Comparison of ENCODE assay signal across 2 cellular contexts in the genomic region with DNA sequence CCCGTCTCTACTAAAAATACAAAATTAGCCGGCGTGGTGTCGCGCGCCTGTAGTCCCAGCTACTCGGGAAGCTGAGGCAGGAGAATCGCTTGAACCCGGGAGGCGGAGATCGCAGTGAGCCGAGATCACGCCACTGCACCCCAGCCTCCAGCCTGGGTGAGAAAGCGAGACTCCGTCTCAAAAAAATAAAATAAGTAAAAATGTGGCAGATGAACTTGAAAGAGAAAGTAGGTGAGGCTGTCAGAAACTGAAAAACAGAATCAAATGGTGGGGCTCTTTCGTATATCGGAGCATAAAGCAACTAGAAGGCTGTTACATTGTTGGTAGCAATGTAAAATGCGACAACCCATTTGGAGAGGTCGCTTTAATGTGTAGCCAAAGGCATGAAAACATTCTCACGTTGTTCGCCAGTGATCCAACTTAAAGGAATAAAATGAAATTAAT.
TF ChIP-seq lines count a peak whose summit lies in the region.

No MANE protein-coding gene starts in this region.

TF ChIP-seq in GM12878, 131 proteins besides CTCF, POLR2A, EP300 and RAD21:
- TF ChIP-seq NR2F1 (conservative IDR thresholded peaks at IDR 0.05) (0 out of 2 replicates have a peak, but pooled peaks have one; percentile 17), NFIC (IDR thresholded peaks at IDR 0.05; ENCODE audit: low read depth, low read length) (0 out of 2 replicates have a peak, but pooled peaks have one; percentile 18), CREB1 (IDR thresholded peaks at IDR 0.05; ENCODE audit: low read depth) (no peak), RB1 (IDR thresholded peaks at IDR 0.05; ENCODE audit: borderline replicate concordance) (0 out of 2 replicates have a peak, but pooled peaks have one; percentile 10), ZNF24 (IDR thresholded peaks at IDR 0.05) (0 out of 2 replicates have a peak, but pooled peaks have one; percentile 54), LARP7 (IDR thresholded peaks at IDR 0.05) (0 out of 2 replicates have a peak, but pooled peaks have one; percentile 23), NBN (IDR thresholded peaks at IDR 0.05) (peak; percentile 14; the same call in 1 of the 2 replicates), JUND (IDR thresholded peaks at IDR 0.05; ENCODE audit: low read depth, low read length) (no peak), STAT1 (conservative IDR thresholded peaks at IDR 0.05) (0 out of 2 replicates have a peak, but pooled peaks have one; percentile 11), ZNF217 (IDR thresholded peaks at IDR 0.05) (peak; percentile 98; the same call in 1 of the 2 replicates), IKZF2 (IDR thresholded peaks at IDR 0.05) (0 out of 4 replicates have a peak, but pooled peaks of 1 of the 2 experiments have one; percentile 8), EED (IDR thresholded peaks at IDR 0.05; ENCODE audit: low read depth) (no peak), CEBPB (IDR thresholded peaks at IDR 0.05; ENCODE audit: borderline replicate concordance in 1 of 2, low read depth in 2 of 2, low read length in 2 of 2) (no peak), SMARCA5 (IDR thresholded peaks at IDR 0.05) (peak; percentile 77; the same call in 1 of the 2 replicates)
- TF ChIP-seq, protein P1, sequence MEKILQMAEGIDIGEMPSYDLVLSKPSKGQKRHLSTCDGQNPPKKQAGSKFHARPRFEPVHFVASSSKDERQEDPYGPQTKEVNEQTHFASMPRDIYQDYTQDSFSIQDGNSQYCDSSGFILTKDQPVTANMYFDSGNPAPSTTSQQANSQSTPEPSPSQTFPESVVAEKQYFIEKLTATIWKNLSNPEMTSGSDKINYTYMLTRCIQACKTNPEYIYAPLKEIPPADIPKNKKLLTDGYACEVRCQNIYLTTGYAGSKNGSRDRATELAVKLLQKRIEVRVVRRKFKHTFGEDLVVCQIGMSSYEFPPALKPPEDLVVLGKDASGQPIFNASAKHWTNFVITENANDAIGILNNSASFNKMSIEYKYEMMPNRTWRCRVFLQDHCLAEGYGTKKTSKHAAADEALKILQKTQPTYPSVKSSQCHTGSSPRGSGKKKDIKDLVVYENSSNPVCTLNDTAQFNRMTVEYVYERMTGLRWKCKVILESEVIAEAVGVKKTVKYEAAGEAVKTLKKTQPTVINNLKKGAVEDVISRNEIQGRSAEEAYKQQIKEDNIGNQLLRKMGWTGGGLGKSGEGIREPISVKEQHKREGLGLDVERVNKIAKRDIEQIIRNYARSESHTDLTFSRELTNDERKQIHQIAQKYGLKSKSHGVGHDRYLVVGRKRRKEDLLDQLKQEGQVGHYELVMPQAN (conservative IDR thresholded peaks at IDR 0.05) = peak; percentile 82
- TF ChIP-seq, protein P2, sequence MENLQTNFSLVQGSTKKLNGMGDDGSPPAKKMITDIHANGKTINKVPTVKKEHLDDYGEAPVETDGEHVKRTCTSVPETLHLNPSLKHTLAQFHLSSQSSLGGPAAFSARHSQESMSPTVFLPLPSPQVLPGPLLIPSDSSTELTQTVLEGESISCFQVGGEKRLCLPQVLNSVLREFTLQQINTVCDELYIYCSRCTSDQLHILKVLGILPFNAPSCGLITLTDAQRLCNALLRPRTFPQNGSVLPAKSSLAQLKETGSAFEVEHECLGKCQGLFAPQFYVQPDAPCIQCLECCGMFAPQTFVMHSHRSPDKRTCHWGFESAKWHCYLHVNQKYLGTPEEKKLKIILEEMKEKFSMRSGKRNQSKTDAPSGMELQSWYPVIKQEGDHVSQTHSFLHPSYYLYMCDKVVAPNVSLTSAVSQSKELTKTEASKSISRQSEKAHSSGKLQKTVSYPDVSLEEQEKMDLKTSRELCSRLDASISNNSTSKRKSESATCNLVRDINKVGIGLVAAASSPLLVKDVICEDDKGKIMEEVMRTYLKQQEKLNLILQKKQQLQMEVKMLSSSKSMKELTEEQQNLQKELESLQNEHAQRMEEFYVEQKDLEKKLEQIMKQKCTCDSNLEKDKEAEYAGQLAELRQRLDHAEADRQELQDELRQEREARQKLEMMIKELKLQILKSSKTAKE (IDR thresholded peaks at IDR 0.05; ENCODE audit: low read depth, poor library complexity, severe bottlenecking) = peak; percentile 9
- TF ChIP-seq, protein P3, sequence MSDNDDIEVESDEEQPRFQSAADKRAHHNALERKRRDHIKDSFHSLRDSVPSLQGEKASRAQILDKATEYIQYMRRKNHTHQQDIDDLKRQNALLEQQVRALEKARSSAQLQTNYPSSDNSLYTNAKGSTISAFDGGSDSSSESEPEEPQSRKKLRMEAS (IDR thresholded peaks at IDR 0.05; ENCODE audit: low read depth, low read length) = no peak
TF ChIP-seq in GM12878: peak in this region for 12.

TF ChIP-seq in HepG2, 621 proteins besides CTCF, POLR2A, EP300 and RAD21 (continues in another document):
- TF ChIP-seq, protein P4, sequence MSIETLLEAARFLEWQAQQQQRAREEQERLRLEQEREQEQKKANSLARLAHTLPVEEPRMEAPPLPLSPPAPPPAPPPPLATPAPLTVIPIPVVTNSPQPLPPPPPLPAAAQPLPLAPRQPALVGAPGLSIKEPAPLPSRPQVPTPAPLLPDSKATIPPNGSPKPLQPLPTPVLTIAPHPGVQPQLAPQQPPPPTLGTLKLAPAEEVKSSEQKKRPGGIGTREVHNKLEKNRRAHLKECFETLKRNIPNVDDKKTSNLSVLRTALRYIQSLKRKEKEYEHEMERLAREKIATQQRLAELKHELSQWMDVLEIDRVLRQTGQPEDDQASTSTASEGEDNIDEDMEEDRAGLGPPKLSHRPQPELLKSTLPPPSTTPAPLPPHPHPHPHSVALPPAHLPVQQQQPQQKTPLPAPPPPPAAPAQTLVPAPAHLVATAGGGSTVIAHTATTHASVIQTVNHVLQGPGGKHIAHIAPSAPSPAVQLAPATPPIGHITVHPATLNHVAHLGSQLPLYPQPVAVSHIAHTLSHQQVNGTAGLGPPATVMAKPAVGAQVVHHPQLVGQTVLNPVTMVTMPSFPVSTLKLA (IDR thresholded peaks at IDR 0.05) = no peak
- TF ChIP-seq, protein P5, sequence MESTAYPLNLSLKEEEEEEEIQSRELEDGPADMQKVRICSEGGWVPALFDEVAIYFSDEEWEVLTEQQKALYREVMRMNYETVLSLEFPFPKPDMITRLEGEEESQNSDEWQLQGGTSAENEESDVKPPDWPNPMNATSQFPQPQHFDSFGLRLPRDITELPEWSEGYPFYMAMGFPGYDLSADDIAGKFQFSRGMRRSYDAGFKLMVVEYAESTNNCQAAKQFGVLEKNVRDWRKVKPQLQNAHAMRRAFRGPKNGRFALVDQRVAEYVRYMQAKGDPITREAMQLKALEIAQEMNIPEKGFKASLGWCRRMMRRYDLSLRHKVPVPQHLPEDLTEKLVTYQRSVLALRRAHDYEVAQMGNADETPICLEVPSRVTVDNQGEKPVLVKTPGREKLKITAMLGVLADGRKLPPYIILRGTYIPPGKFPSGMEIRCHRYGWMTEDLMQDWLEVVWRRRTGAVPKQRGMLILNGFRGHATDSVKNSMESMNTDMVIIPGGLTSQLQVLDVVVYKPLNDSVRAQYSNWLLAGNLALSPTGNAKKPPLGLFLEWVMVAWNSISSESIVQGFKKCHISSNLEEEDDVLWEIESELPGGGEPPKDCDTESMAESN (CRISPR knock-in tag; conservative IDR thresholded peaks at IDR 0.05) = no peak
- no peak for TF ChIP-seq HOXD1 (CRISPR knock-in tag; IDR thresholded peaks at IDR 0.05)
- TF ChIP-seq MIER3 (CRISPR knock-in tag; IDR thresholded peaks at IDR 0.05; ENCODE audit: borderline replicate concordance) = no peak
- peak; percentile 1; the same call in 1 of the 2 replicates for TF ChIP-seq ZNF768 (CRISPR knock-in tag; IDR thresholded peaks at IDR 0.05)
- TF ChIP-seq MAFG (CRISPR knock-in tag; IDR thresholded peaks at IDR 0.05) = no peak
- peak; percentile 92; the same call in 1 of the 2 replicates for TF ChIP-seq CHD4 (IDR thresholded peaks at IDR 0.05; ENCODE audit: borderline replicate concordance, low read length)
- TF ChIP-seq, protein P6, sequence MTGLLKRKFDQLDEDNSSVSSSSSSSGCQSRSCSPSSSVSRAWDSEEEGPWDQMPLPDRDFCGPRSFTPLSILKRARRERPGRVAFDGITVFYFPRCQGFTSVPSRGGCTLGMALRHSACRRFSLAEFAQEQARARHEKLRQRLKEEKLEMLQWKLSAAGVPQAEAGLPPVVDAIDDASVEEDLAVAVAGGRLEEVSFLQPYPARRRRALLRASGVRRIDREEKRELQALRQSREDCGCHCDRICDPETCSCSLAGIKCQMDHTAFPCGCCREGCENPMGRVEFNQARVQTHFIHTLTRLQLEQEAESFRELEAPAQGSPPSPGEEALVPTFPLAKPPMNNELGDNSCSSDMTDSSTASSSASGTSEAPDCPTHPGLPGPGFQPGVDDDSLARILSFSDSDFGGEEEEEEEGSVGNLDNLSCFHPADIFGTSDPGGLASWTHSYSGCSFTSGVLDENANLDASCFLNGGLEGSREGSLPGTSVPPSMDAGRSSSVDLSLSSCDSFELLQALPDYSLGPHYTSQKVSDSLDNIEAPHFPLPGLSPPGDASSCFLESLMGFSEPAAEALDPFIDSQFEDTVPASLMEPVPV (CRISPR knock-in tag; IDR thresholded peaks at IDR 0.05) = no peak
- TF ChIP-seq ZSCAN25 (CRISPR knock-in tag; IDR thresholded peaks at IDR 0.05) = no peak
- TF ChIP-seq, protein P7, sequence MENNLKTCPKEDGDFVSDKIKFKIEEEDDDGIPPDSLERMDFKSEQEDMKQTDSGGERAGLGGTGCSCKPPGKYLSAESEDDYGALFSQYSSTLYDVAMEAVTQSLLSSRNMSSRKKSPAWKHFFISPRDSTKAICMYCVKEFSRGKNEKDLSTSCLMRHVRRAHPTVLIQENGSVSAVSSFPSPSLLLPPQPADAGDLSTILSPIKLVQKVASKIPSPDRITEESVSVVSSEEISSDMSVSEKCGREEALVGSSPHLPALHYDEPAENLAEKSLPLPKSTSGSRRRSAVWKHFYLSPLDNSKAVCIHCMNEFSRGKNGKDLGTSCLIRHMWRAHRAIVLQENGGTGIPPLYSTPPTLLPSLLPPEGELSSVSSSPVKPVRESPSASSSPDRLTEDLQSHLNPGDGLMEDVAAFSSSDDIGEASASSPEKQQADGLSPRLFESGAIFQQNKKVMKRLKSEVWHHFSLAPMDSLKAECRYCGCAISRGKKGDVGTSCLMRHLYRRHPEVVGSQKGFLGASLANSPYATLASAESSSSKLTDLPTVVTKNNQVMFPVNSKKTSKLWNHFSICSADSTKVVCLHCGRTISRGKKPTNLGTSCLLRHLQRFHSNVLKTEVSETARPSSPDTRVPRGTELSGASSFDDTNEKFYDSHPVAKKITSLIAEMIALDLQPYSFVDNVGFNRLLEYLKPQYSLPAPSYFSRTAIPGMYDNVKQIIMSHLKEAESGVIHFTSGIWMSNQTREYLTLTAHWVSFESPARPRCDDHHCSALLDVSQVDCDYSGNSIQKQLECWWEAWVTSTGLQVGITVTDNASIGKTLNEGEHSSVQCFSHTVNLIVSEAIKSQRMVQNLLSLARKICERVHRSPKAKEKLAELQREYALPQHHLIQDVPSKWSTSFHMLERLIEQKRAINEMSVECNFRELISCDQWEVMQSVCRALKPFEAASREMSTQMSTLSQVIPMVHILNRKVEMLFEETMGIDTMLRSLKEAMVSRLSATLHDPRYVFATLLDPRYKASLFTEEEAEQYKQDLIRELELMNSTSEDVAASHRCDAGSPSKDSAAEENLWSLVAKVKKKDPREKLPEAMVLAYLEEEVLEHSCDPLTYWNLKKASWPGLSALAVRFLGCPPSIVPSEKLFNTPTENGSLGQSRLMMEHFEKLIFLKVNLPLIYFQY (CRISPR knock-in tag; IDR thresholded peaks at IDR 0.05; ENCODE audit: borderline replicate concordance) = 0 out of 2 replicates have a peak, but pooled peaks have one; percentile 3
- 0 out of 2 replicates have a peak, but pooled peaks have one; percentile 4 for TF ChIP-seq ZNF644 (CRISPR knock-in tag; IDR thresholded peaks at IDR 0.05; ENCODE audit: low read depth)
- TF ChIP-seq, protein P8, sequence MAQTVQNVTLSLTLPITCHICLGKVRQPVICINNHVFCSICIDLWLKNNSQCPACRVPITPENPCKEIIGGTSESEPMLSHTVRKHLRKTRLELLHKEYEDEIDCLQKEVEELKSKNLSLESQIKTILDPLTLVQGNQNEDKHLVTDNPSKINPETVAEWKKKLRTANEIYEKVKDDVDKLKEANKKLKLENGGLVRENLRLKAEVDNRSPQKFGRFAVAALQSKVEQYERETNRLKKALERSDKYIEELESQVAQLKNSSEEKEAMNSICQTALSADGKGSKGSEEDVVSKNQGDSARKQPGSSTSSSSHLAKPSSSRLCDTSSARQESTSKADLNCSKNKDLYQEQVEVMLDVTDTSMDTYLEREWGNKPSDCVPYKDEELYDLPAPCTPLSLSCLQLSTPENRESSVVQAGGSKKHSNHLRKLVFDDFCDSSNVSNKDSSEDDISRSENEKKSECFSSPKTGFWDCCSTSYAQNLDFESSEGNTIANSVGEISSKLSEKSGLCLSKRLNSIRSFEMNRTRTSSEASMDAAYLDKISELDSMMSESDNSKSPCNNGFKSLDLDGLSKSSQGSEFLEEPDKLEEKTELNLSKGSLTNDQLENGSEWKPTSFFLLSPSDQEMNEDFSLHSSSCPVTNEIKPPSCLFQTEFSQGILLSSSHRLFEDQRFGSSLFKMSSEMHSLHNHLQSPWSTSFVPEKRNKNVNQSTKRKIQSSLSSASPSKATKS (CRISPR knock-in tag; IDR thresholded peaks at IDR 0.05) = 0 out of 2 replicates have a peak, but pooled peaks have one; percentile 3
- no peak for TF ChIP-seq ZNF816 (CRISPR knock-in tag; IDR thresholded peaks at IDR 0.05; ENCODE audit: borderline replicate concordance)
- TF ChIP-seq, protein P9, sequence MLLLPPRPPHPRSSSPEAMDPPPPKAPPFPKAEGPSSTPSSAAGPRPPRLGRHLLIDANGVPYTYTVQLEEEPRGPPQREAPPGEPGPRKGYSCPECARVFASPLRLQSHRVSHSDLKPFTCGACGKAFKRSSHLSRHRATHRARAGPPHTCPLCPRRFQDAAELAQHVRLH (CRISPR knock-in tag; IDR thresholded peaks at IDR 0.05; ENCODE audit: borderline replicate concordance, low read depth) = no peak
- TF ChIP-seq RCOR2 (CRISPR knock-in tag; IDR thresholded peaks at IDR 0.05) = 0 out of 2 replicates have a peak, but pooled peaks have one; percentile 0
- TF ChIP-seq ZSCAN20 (CRISPR knock-in tag; IDR thresholded peaks at IDR 0.05; ENCODE audit: borderline replicate concordance) = 0 out of 2 replicates have a peak, but pooled peaks have one; percentile 4
- TF ChIP-seq TCF12 (IDR thresholded peaks at IDR 0.05) = no peak
- 0 out of 2 replicates have a peak, but pooled peaks have one; percentile 2 for TF ChIP-seq TCF12 (CRISPR knock-in tag; IDR thresholded peaks at IDR 0.05)
- 0 out of 2 replicates have a peak, but pooled peaks have one; percentile 25 for TF ChIP-seq ZMYM3 (CRISPR knock-in tag; IDR thresholded peaks at IDR 0.05)
- no peak for TF ChIP-seq PITX1 (CRISPR knock-in tag; IDR thresholded peaks at IDR 0.05)
- no peak for TF ChIP-seq TGIF2 (CRISPR knock-in tag; IDR thresholded peaks at IDR 0.05)
- TF ChIP-seq, protein P10, sequence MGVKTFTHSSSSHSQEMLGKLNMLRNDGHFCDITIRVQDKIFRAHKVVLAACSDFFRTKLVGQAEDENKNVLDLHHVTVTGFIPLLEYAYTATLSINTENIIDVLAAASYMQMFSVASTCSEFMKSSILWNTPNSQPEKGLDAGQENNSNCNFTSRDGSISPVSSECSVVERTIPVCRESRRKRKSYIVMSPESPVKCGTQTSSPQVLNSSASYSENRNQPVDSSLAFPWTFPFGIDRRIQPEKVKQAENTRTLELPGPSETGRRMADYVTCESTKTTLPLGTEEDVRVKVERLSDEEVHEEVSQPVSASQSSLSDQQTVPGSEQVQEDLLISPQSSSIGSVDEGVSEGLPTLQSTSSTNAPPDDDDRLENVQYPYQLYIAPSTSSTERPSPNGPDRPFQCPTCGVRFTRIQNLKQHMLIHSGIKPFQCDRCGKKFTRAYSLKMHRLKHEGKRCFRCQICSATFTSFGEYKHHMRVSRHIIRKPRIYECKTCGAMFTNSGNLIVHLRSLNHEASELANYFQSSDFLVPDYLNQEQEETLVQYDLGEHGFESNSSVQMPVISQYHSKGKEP (CRISPR knock-in tag; IDR thresholded peaks at IDR 0.05) = no peak
- peak; percentile 6; the same call in 1 of the 2 replicates for TF ChIP-seq ZNF274 (CRISPR knock-in tag; IDR thresholded peaks at IDR 0.05)
- 0 out of 2 replicates have a peak, but pooled peaks have one; percentile 8 for TF ChIP-seq EHMT2 (IDR thresholded peaks at IDR 0.05; ENCODE audit: borderline replicate concordance, low read depth, low read length)
- no peak for TF ChIP-seq ZNF605 (CRISPR knock-in tag; IDR thresholded peaks at IDR 0.05)
- TF ChIP-seq DR1 (CRISPR knock-in tag; IDR thresholded peaks at IDR 0.05) = no peak
